ENCODE assay signal across 23 cellular contexts in genomic region chr5:37892571-37892970, GRCh38. TPM values are rescaled to one million over a fixed set of nuclear protein-coding genes. Genes with fewer than 3 reads are reported as not detected.
"Had no signal": no experiment of that assay in that cellular context is flagged by ENCODE, and none has a peak within 500 bp of the region (broad histone marks: within the 10 kb centered on the region; RNA-seq: fewer than 3 reads in every experiment).

No MANE protein-coding gene starts in this region.

- H3K9ac ChIP-seq: KMS-11 had no signal

- H3K9me3 ChIP-seq: adrenal gland, SJSA1 had no signal

- DNase-seq: activated CD4-positive, alpha-beta T cell treated with anti-CD3 and anti-CD28 coated beads for 48 hours; activated CD4-positive, alpha-beta T cell treated with anti-CD3 and anti-CD28 coated beads, Interleukin-2, amount 50 U/mL, for 4 hours; activated CD4-positive, CD25-positive, alpha-beta regulatory T cell treated with anti-CD3 and anti-CD28 coated beads, Interleukin-2, amount 50 U/mL, for 72 hours; activated CD8-positive, alpha-beta memory T cell treated with anti-CD3 and anti-CD28 coated beads, Interleukin-2, amount 50 U/mL, for 48 hours; activated CD8-positive, alpha-beta T cell treated with anti-CD3 and anti-CD28 coated beads, Interleukin-2, amount 10 ng/mL, durations not matched to agents 7 days and 5 days; activated naive CD4-positive, alpha-beta T cell treated with anti-CD3 and anti-CD28 coated beads, Interleukin-2, amount 50 U/mL, for 16 hours; activated naive CD8-positive, alpha-beta T cell treated with anti-CD3 and anti-CD28 coated beads, Interleukin-2, amount 10 ng/mL, durations not matched to agents 7 days and 5 days; activated T-cell treated with anti-CD3 and anti-CD28 coated beads, Interleukin-2, amount 50 U/mL, for 1 hour; adrenal gland; anterior cingulate cortex; NCI-H1105 treated with DMSO at 0.1 percent for 48 hours; NCI-H1436 treated with DMSO at 0.1 percent for 48 hours; NCI-H187; NCI-H2081; NCI-H446; NCI-H524; SHP77; T-helper 17 cell; T-helper 9 cell had no signal

- H3K36me3 Mint-ChIP-seq: activated naive CD8-positive, alpha-beta T cell treated with anti-CD3 and anti-CD28 coated beads, Interleukin-2, amount 10 ng/mL, durations not matched to agents 7 days and 5 days; WTC11 had no signal

- H3K9me3 Mint-ChIP-seq: activated naive CD8-positive, alpha-beta T cell treated with anti-CD3 and anti-CD28 coated beads, Interleukin-2, amount 10 ng/mL, durations not matched to agents 7 days and 5 days had no signal

- H3K27me3 ChIP-seq: adrenal gland, SJSA1 had no signal

- H3K4me1 Mint-ChIP-seq: activated naive CD8-positive, alpha-beta T cell treated with anti-CD3 and anti-CD28 coated beads, Interleukin-2, amount 10 ng/mL, durations not matched to agents 7 days and 5 days; T-helper 17 cell had no signal

- H3K27ac ChIP-seq: adrenal gland, KMS-11, SJSA1 had no signal

- H3K36me3 ChIP-seq: adrenal gland, SJSA1 had no signal

- H3K4me1 ChIP-seq: adrenal gland had no signal

- ATAC-seq: activated CD8-positive, alpha-beta T cell treated with anti-CD3 and anti-CD28 coated beads, Interleukin-2, amount 10 ng/mL, durations not matched to agents 7 days and 5 days; T-helper 17 cell; WTC11 had no signal

- H3K4me3 Mint-ChIP-seq: activated CD8-positive, alpha-beta T cell treated with anti-CD3 and anti-CD28 coated beads, Interleukin-2, amount 10 ng/mL, durations not matched to agents 7 days and 5 days; activated naive CD8-positive, alpha-beta T cell treated with anti-CD3 and anti-CD28 coated beads, Interleukin-2, amount 10 ng/mL, durations not matched to agents 7 days and 5 days; T-helper 17 cell; WTC11 had no signal

- H3K4me3 ChIP-seq: adrenal gland, SJSA1 had no signal

- H3K27ac Mint-ChIP-seq: activated CD8-positive, alpha-beta T cell treated with anti-CD3 and anti-CD28 coated beads, Interleukin-2, amount 10 ng/mL, durations not matched to agents 7 days and 5 days; activated naive CD8-positive, alpha-beta T cell treated with anti-CD3 and anti-CD28 coated beads, Interleukin-2, amount 10 ng/mL, durations not matched to agents 7 days and 5 days; T-helper 17 cell; WTC11 had no signal

- H3K4me2 ChIP-seq: KMS-11 had no signal

RNA-seq across cellular contexts. Expression of gene GDNF, which starts 52.7 kb away (rescaled TPM):
- total RNA-seq: activated CD8-positive, alpha-beta T cell treated with anti-CD3 and anti-CD28 coated beads, Interleukin-2, amount 10 ng/mL, durations not matched to agents 7 days and 5 days; activated naive CD8-positive, alpha-beta T cell treated with anti-CD3 and anti-CD28 coated beads, Interleukin-2, amount 10 ng/mL, durations not matched to agents 7 days and 5 days; MCF 10A; T-helper 17 cell had no signal
